Comparison of ENCODE assay signal across 10 cellular contexts in genomic region chr9:129989362-129989708, GRCh38. TPM values are rescaled to one million over a fixed set of nuclear protein-coding genes. Genes with fewer than 3 reads are reported as not detected.
A peak's percentile ranks its signal among the peaks of the same experiment; 100 is the strongest.
DNase-seq lines count a peak whose midpoint lies in the region; ATAC-seq and TF ChIP-seq lines count a peak whose summit lies in the region.
"Had no signal": no experiment of that assay in that cellular context is flagged by ENCODE, and none has a peak within 500 bp of the region (broad histone marks: within the 10 kb centered on the region; RNA-seq: fewer than 3 reads in every experiment).

No MANE protein-coding gene starts in this region.

- POLR2A ChIA-PET in activated CD4-positive, alpha-beta T cell treated with anti-CD3 and anti-CD28 coated beads for 36 hours (lab: Charles Lee): interaction anchor here (0.6 to 1.4 kb wide), 7 partner anchors 21 to 102 kb away, joined by 3 to 7 read pairs (median 3); no protein-coding TSS in a partner anchor

- CTCF ChIA-PET in activated CD4-positive, alpha-beta T cell treated with anti-CD3 and anti-CD28 coated beads for 36 hours (lab: Charles Lee): interaction anchor here (0.5 to 2.3 kb wide), 5 partner anchors 10 to 102 kb away, joined by 3 to 12 read pairs (median 3); no protein-coding TSS in a partner anchor

- H3K9ac ChIP-seq in stomach smooth muscle (ENCODE audit: low read length in 2 of 2): no peak overlapping the region

- H3K4me3 ChIP-seq in Peyer's patch (no peak overlapping the region), esophagus muscularis mucosa (no peak overlapping the region), stomach smooth muscle (ENCODE audit: low read length in 2 of 2) (no peak overlapping the region)
- H3K4me3 ChIP-seq: dorsolateral prefrontal cortex, pancreas had no signal

- H3K4me1 ChIP-seq in Peyer's patch (peaks cover 0 to 28% (median 11%) of the 10 kb centered on the region in 4 donors), esophagus muscularis mucosa (peaks cover 0 to 83% (median 72%) of the 10 kb centered on the region in 4 donors), stomach smooth muscle (ENCODE audit: control insufficient read depth, insufficient read depth, low read length) (peaks cover 27% of the 10 kb centered on the region)
- H3K4me1 ChIP-seq: pancreas had no signal

- DNase-seq in activated CD4-positive, alpha-beta T cell treated with anti-CD3 and anti-CD28 coated beads for 36 hours: no peak
- DNase-seq in activated CD4-positive, alpha-beta T cell treated with anti-CD3 and anti-CD28 coated beads for 4 hours: no peak
- DNase-seq in Peyer's patch (no peak), esophagus muscularis mucosa (ENCODE audit: extremely low spot score) (no peak), nucleus accumbens (lab: John Stamatoyannopoulos, UW) (no peak), GF-D8 (lab: John Stamatoyannopoulos, UW) (no peak)
- DNase-seq: dorsolateral prefrontal cortex, pancreas had no signal

- no peak for ATAC-seq in activated CD4-positive, alpha-beta T cell treated with anti-CD3 and anti-CD28 coated beads for 36 hours
- ATAC-seq in HG02759 (IDR thresholded peaks at IDR 0.05; ENCODE audit: unreplicated experiment): no peak
- ATAC-seq: pancreas had no signal

- peaks cover 4% of the 10 kb centered on the region for H3K9me3 Mint-ChIP-seq in activated CD4-positive, alpha-beta T cell treated with anti-CD3 and anti-CD28 coated beads for 36 hours (ENCODE audit: low read depth)

- 71% methylated on average over 3 of the region's 3 CpGs for WGBS in esophagus muscularis mucosa

- H3K9me3 ChIP-seq in Peyer's patch (no peaks in the 10 kb centered on the region), esophagus muscularis mucosa (no peaks in the 10 kb centered on the region), stomach smooth muscle (ENCODE audit: control insufficient read depth in 2 of 2, low read length in 2 of 2) (no peaks in the 10 kb centered on the region)
- H3K9me3 ChIP-seq: pancreas had no signal

- no peaks in the 10 kb centered on the region for H3K27me3 Mint-ChIP-seq in activated CD4-positive, alpha-beta T cell treated with anti-CD3 and anti-CD28 coated beads for 36 hours

- no peaks in the 10 kb centered on the region for H3K27me3 ChIP-seq in Peyer's patch
- no peaks in the 10 kb centered on the region for H3K27me3 ChIP-seq in esophagus muscularis mucosa
- H3K27me3 ChIP-seq in stomach smooth muscle (ENCODE audit: control insufficient read depth in 1 of 2, insufficient read depth in 2 of 2, low read length in 2 of 2): no peaks in the 10 kb centered on the region
- H3K27me3 ChIP-seq: dorsolateral prefrontal cortex, pancreas had no signal

- H3K27ac ChIP-seq in Peyer's patch (peak overlapping the region; percentile 14 to 74 (median 46)), esophagus muscularis mucosa (replicated peaks in 1 of 4) (peak overlapping the region; percentile 71 to 81 (median 80)), stomach smooth muscle (ENCODE audit: low read length) (peak overlapping the region; percentile 31)
- H3K27ac ChIP-seq: pancreas had no signal

- H3K4me1 Mint-ChIP-seq in activated CD4-positive, alpha-beta T cell treated with anti-CD3 and anti-CD28 coated beads for 36 hours: peaks cover 86% of the 10 kb centered on the region

- no peak for TF ChIP-seq EP300 in esophagus muscularis mucosa (IDR thresholded peaks at IDR 0.05)

- H3K4me3 Mint-ChIP-seq in activated CD4-positive, alpha-beta T cell treated with anti-CD3 and anti-CD28 coated beads for 36 hours: peak overlapping the region; percentile 15

- intact Hi-C loops in activated CD4-positive, alpha-beta T cell treated with anti-CD3 and anti-CD28 coated beads for 36 hours (cut with DNase I, micrococcal nuclease): loop anchor here in 1 of 2 experiments (1.0 to 2.0 kb wide), 4 partner anchors 21 to 102 kb away; no protein-coding TSS in a partner anchor
- intact Hi-C loops in esophagus muscularis mucosa (cut with DNase I): no loop called here

- TF ChIP-seq CTCF in Peyer's patch (IDR thresholded peaks at IDR 0.05) (no peak), esophagus muscularis mucosa (IDR thresholded peaks at IDR 0.05) (no peak)

- TF ChIP-seq POLR2A in Peyer's patch (IDR thresholded peaks at IDR 0.05) (no peak), esophagus muscularis mucosa (IDR thresholded peaks at IDR 0.05; ENCODE audit: low read depth) (no peak)

- H3K36me3 Mint-ChIP-seq in activated CD4-positive, alpha-beta T cell treated with anti-CD3 and anti-CD28 coated beads for 36 hours (ENCODE audit: low read depth): peaks cover 58% of the 10 kb centered on the region

- H3K36me3 ChIP-seq in Peyer's patch (no peaks in the 10 kb centered on the region), esophagus muscularis mucosa (peaks cover 0 to 14% (median 4%) of the 10 kb centered on the region in 4 donors), stomach smooth muscle (ENCODE audit: control insufficient read depth in 2 of 2, insufficient read depth in 2 of 2, low read length in 2 of 2) (no peaks in the 10 kb centered on the region)
- H3K36me3 ChIP-seq: pancreas had no signal

- H3K27ac Mint-ChIP-seq in activated CD4-positive, alpha-beta T cell treated with anti-CD3 and anti-CD28 coated beads for 36 hours: peak overlapping the region; percentile 84

RNA-seq across cellular contexts. Expression of gene FNBP1, which starts 53.7 kb away (rescaled TPM):
- total RNA-seq in activated CD4-positive, alpha-beta T cell treated with anti-CD3 and anti-CD28 coated beads for 36 hours: 100 to 1,000 TPM; 254 to 354 TPM
- total RNA-seq in Peyer's patch: 100 to 1,000 TPM in 1 of 4 donors, 10 to 100 TPM in 2, 1 to 10 TPM in 1; 9.8 to 163 (median 22.2) TPM
- total RNA-seq in esophagus muscularis mucosa: 100 to 1,000 TPM; 177 to 317 (median 254) TPM
